Comparison of ENCODE assay signal across 9 cellular contexts in the genomic region with DNA sequence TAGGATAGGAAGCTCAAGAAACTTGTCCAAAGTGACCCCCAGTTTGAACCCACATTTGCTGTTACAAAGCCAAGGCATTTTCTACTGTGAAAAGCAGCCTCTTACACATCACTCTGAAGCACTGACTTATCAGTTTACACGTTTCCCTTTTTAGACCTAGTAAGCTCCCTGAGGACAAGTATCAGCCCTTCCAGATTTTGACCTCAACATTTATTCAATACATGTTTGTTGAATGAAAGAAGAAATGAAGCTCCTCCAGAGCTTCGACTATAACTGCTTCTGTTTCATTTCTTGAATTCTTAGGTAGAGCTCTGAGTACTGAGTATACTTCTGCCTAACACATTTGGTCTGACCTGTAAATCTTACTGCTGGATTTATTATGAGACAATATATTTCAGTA. TPM values are rescaled to one million over a fixed set of nuclear protein-coding genes. Genes with fewer than 3 reads are reported as not detected.
DNase-seq lines count a peak whose midpoint lies in the region; ATAC-seq and TF ChIP-seq lines count a peak whose summit lies in the region.
"Had no signal": no experiment of that assay in that cellular context is flagged by ENCODE, and none has a peak within 500 bp of the region (broad histone marks: within the 10 kb centered on the region; RNA-seq: fewer than 3 reads in every experiment).

No MANE protein-coding gene starts in this region.

- H3K4me1 Mint-ChIP-seq in activated T-cell treated with anti-CD3 and anti-CD28 coated beads, Interleukin-2, amount 50 U/mL, for 4 hours (ENCODE audit: low read depth) = peaks cover 67% of the 10 kb centered on the region
- H3K4me1 Mint-ChIP-seq in T-helper 17 cell (peaks cover 58% of the 10 kb centered on the region), CD14-positive monocyte (peaks cover 57% of the 10 kb centered on the region)
- peaks cover 57% of the 10 kb centered on the region for H3K4me1 Mint-ChIP-seq in stimulated activated naive CD8-positive, alpha-beta T cell treated with anti-CD3 and anti-CD28 coated beads, Interleukin-15, amount 100 ng/mL, for 72 hours

- POLR2A ChIA-PET in GM10248 (lab: Yijun Ruan, JAX) = no interaction called here

- intact Hi-C loops in CD14-positive monocyte (cut with micrococcal nuclease) = loop anchor here in 1 of 2 donors (10.0 kb wide), 2 partner anchors 51 to 191 kb away; partner anchors contain the start of gene NDUFA5

- H3K9me3 ChIP-seq in T-helper 17 cell (ENCODE audit: control insufficient read depth, low read length, poor library complexity, severe bottlenecking) = no peaks in the 10 kb centered on the region

- H3K27me3 Mint-ChIP-seq in activated T-cell treated with anti-CD3 and anti-CD28 coated beads, Interleukin-2, amount 50 U/mL, for 4 hours (ENCODE audit: low read depth) = no peaks in the 10 kb centered on the region
- no peaks in the 10 kb centered on the region for H3K27me3 Mint-ChIP-seq in T-helper 17 cell
- no peaks in the 10 kb centered on the region for H3K27me3 Mint-ChIP-seq in stimulated activated naive CD8-positive, alpha-beta T cell treated with anti-CD3 and anti-CD28 coated beads, Interleukin-15, amount 100 ng/mL, for 72 hours
- no peaks in the 10 kb centered on the region for H3K27me3 Mint-ChIP-seq in CD14-positive monocyte (ENCODE audit: low read depth in 3 of 3)

- H3K9me3 Mint-ChIP-seq in activated T-cell treated with anti-CD3 and anti-CD28 coated beads, Interleukin-2, amount 50 U/mL, for 4 hours = no peaks in the 10 kb centered on the region
- H3K9me3 Mint-ChIP-seq in stimulated activated naive CD8-positive, alpha-beta T cell treated with anti-CD3 and anti-CD28 coated beads, Interleukin-15, amount 100 ng/mL, for 72 hours = no peaks in the 10 kb centered on the region
- H3K9me3 Mint-ChIP-seq in CD14-positive monocyte = no peaks in the 10 kb centered on the region

- H3K27ac Mint-ChIP-seq in T-helper 17 cell (peak overlapping the region; percentile 93), CD14-positive monocyte (peak overlapping the region in 2 of 7 donors; percentile 20 to 31)
- H3K27ac Mint-ChIP-seq in stimulated activated naive CD8-positive, alpha-beta T cell treated with anti-CD3 and anti-CD28 coated beads, Interleukin-15, amount 100 ng/mL, for 72 hours = no peak overlapping the region

- peaks cover 10% of the 10 kb centered on the region for H3K36me3 Mint-ChIP-seq in activated T-cell treated with anti-CD3 and anti-CD28 coated beads, Interleukin-2, amount 50 U/mL, for 4 hours (ENCODE audit: insufficient read depth)
- H3K36me3 Mint-ChIP-seq in T-helper 17 cell (ENCODE audit: low read depth) = peaks cover 3% of the 10 kb centered on the region
- peaks cover 0 to 2% of the 10 kb centered on the region in 2 donors for H3K36me3 Mint-ChIP-seq in CD14-positive monocyte

- no peak for DNase-seq in activated T-cell treated with anti-CD3 and anti-CD28 coated beads, Interleukin-2, amount 50 U/mL, for 4 hours
- DNase-seq in activated T-cell treated with anti-CD3 and anti-CD28 coated beads, Interleukin-2, amount 50 U/mL, for 1 hour = no peak
- DNase-seq in T-helper 17 cell = no peak
- DNase-seq in fibroblast of villous mesenchyme (ENCODE audit: low read depth) = no peak
- DNase-seq in stimulated activated naive CD8-positive, alpha-beta T cell treated with anti-CD3 and anti-CD28 coated beads, Interleukin-15, amount 100 ng/mL, for 72 hours = no peak
- no peak for DNase-seq in GM10248 (ENCODE audit: extremely low spot score)
- DNase-seq in CD14-positive monocyte (ENCODE audit: low spot score) = no peak
- no peak for DNase-seq in NCI-H1048 (lab: John Stamatoyannopoulos, UW)

- peak overlapping the region; percentile 95 for H3K4me3 ChIP-seq in fibroblast of villous mesenchyme (ENCODE audit: low read depth, low read length)

- peak overlapping the region; percentile 91 for H3K4me3 Mint-ChIP-seq in activated T-cell treated with anti-CD3 and anti-CD28 coated beads, Interleukin-2, amount 50 U/mL, for 4 hours
- H3K4me3 Mint-ChIP-seq in T-helper 17 cell (peak overlapping the region; percentile 77), CD14-positive monocyte (peak overlapping the region in 1 of 2 donors; percentile 99)
- peak overlapping the region; percentile 95 to 98 for H3K4me3 Mint-ChIP-seq in stimulated activated naive CD8-positive, alpha-beta T cell treated with anti-CD3 and anti-CD28 coated beads, Interleukin-15, amount 100 ng/mL, for 72 hours

- CTCF ChIA-PET in GM10248 (lab: Yijun Ruan, JAX) = interaction anchor here (0.8 to 3.8 kb wide), 8 partner anchors 9 to 126 kb away, joined by 3 to 16 read pairs (median 3); no protein-coding TSS in a partner anchor

- no peak for ATAC-seq in activated T-cell treated with anti-CD3 and anti-CD28 coated beads, Interleukin-2, amount 50 U/mL, for 4 hours
- no peak for ATAC-seq in T-helper 17 cell
- ATAC-seq in stimulated activated naive CD8-positive, alpha-beta T cell treated with anti-CD3 and anti-CD28 coated beads, Interleukin-15, amount 100 ng/mL, for 72 hours = no peak
- ATAC-seq: sciatic nerve had no signal

- TF ChIP-seq CTCF in fibroblast of villous mesenchyme (IDR thresholded peaks at IDR 0.05; ENCODE audit: insufficient read depth, low read depth, low read length) (no peak), GM10248 (IDR thresholded peaks at IDR 0.05; ENCODE audit: control extremely low read depth, extremely low read depth, low read depth, missing control alignments) (no peak), CD14-positive monocyte (IDR thresholded peaks at IDR 0.05) (no peak)

RNA-seq across cellular contexts. Expression of gene WASL, which starts 2.7 kb away (rescaled TPM):
- total RNA-seq in activated T-cell treated with anti-CD3 and anti-CD28 coated beads, Interleukin-2, amount 50 U/mL, for 4 hours = 1 to 10 TPM; 4.7 to 5.4 (median 5.3) TPM
- total RNA-seq in T-helper 17 cell (1 to 10 TPM; 9.5 to 10.0 TPM), fibroblast of villous mesenchyme (18.0 and 22.5 TPM in 2 replicates)
- 1 to 10 TPM; 1.6 to 2.1 TPM for polyA plus RNA-seq in CD14-positive monocyte
